8 cellular contexts compared by ENCODE assay signal in the genomic region with DNA sequence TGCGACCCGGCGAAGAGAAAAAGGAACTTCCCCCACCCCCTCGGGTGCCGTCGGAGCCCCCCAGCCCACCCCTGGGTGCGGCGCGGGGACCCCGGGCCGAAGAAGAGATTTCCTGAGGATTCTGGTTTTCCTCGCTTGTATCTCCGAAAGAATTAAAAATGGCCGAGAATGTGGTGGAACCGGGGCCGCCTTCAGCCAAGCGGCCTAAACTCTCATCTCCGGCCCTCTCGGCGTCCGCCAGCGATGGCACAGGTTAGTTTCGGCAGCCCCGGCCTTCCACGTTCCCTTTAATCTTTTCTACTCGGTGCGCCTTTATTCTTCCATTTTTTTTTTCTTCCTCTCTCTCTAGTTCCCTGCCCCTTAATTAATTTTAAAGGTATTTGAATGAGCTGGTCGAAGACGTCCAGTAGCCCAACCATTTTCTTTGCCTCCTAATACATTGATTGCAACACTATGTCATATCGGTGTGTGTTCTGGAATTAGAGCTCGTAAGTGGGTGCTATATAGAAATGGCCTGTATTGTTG. TPM values are rescaled to one million over a fixed set of nuclear protein-coding genes. Genes with fewer than 3 reads are reported as not detected.
A peak's percentile ranks its signal among the peaks of the same experiment; 100 is the strongest.
DNase-seq lines count a peak whose midpoint lies in the region; ATAC-seq and TF ChIP-seq lines count a peak whose summit lies in the region.

No MANE protein-coding gene starts in this region.

- ATAC-seq in T-cell (replicated peaks in 1 of 4): no peak

- H3K9me3 Mint-ChIP-seq in T-cell: no peaks in the 10 kb centered on the region

- H3K27ac Mint-ChIP-seq in T-cell: peak overlapping the region; percentile 95 to 96

- H3K4me3 Mint-ChIP-seq in T-cell: peak overlapping the region; percentile 95 to 99 (median 98)

- peaks cover 9% of the 10 kb centered on the region for H3K36me3 Mint-ChIP-seq in T-cell

- no peaks in the 10 kb centered on the region for H3K27me3 Mint-ChIP-seq in T-cell

- TF ChIP-seq CTCF in tibial artery (IDR thresholded peaks at IDR 0.05): no peak

- H3K27ac ChIP-seq in HUES6 (ENCODE audit: low read depth, low read length) (peak overlapping the region; percentile 99), tibial artery (peak overlapping the region; percentile 100)

- POLR2A ChIA-PET in T-cell (lab: Charles Lee): interaction anchor here (0.5 to 2.1 kb wide), 7 partner anchors 39 to 383 kb away, joined by 3 to 21 read pairs (median 4); a partner anchor contains a TSS

- H3K4me3 ChIP-seq in HUES6 (ENCODE audit: low read depth, low read length): peak overlapping the region; percentile 89
- peak overlapping the region; percentile 99 for H3K4me3 ChIP-seq in tibial artery

- intact Hi-C loops in tibial artery (cut with DNase I; ENCODE audit: low total_unique reads): loop anchor here (5.0 to 10.0 kb wide), 2 partner anchors 71 to 102 kb away; no protein-coding TSS in a partner anchor

- peak overlapping the region; percentile 100 for H3K9ac ChIP-seq in HUES6 (ENCODE audit: low read length)

- CTCF ChIA-PET in T-cell (lab: Charles Lee): interaction anchor here (0.6 to 2.9 kb wide), 7 partner anchors 13 to 574 kb away, joined by 3 to 24 read pairs (median 4); no protein-coding TSS in a partner anchor

- H3K36me3 ChIP-seq in HUES6 (ENCODE audit: control insufficient read depth, insufficient read depth, low read length) (peaks cover 15% of the 10 kb centered on the region; the same call in 1 of the 2 replicates), tibial artery (no peaks in the 10 kb centered on the region)

- H3K4me1 ChIP-seq in HUES6 (ENCODE audit: control insufficient read depth, insufficient read depth, low read length) (peaks cover 13% of the 10 kb centered on the region), tibial artery (peaks cover 0 to 46% (median 24%) of the 10 kb centered on the region in 4 donors)

- H3K9me3 ChIP-seq in HUES6 (ENCODE audit: control insufficient read depth, insufficient read depth, low read depth, low read length): no peaks in the 10 kb centered on the region
- H3K9me3 ChIP-seq in tibial artery: no peaks in the 10 kb centered on the region

- peaks cover 44 to 49% (median 44%) of the 10 kb centered on the region in 3 donors for H3K4me1 Mint-ChIP-seq in T-cell

- H3K27me3 ChIP-seq in HUES6 (ENCODE audit: control insufficient read depth, insufficient read depth, low read length) (no peaks in the 10 kb centered on the region), tibial artery (no peaks in the 10 kb centered on the region)

- DNase-seq in NCI-H1105 treated with DMSO at 0.1 percent for 48 hours (lab: John Stamatoyannopoulos, UW) (peak; percentile 3), NCI-H1105 (lab: John Stamatoyannopoulos, UW) (no peak), T-cell (peak in 10 of 34 experiments; percentile 1 to 27 (median 10)), medulla oblongata (ENCODE audit: extremely low spot score) (peak; percentile 35), tibial artery (no peak), cerebellar nuclear complex (lab: John Stamatoyannopoulos, UW) (no peak)
- DNase-seq in effector CD4-positive, alpha-beta T cell: peak; percentile 9

RNA-seq across cellular contexts. Expression of a gene that starts 0.5 kb away (rescaled TPM):
- 100 to 1,000 TPM in 3 of 5 donors, 10 to 100 TPM in 2; 97.6 to 161 (median 101) TPM for total RNA-seq in T-cell

Comparison
In these comparisons a context has a peak if more than half of its experiments do, and no peak if none do; other contexts are left out.
1. DNase-seq: peak in NCI-H1105 treated with DMSO at 0.1 percent for 48 hours (single experiment), effector CD4-positive, alpha-beta T cell (single experiment) and medulla oblongata (single experiment); none in NCI-H1105 (single experiment), tibial artery (0 of 2) and cerebellar nuclear complex (0 of 2).